ENCODE assay signal across 10 cellular contexts in the genomic region with DNA sequence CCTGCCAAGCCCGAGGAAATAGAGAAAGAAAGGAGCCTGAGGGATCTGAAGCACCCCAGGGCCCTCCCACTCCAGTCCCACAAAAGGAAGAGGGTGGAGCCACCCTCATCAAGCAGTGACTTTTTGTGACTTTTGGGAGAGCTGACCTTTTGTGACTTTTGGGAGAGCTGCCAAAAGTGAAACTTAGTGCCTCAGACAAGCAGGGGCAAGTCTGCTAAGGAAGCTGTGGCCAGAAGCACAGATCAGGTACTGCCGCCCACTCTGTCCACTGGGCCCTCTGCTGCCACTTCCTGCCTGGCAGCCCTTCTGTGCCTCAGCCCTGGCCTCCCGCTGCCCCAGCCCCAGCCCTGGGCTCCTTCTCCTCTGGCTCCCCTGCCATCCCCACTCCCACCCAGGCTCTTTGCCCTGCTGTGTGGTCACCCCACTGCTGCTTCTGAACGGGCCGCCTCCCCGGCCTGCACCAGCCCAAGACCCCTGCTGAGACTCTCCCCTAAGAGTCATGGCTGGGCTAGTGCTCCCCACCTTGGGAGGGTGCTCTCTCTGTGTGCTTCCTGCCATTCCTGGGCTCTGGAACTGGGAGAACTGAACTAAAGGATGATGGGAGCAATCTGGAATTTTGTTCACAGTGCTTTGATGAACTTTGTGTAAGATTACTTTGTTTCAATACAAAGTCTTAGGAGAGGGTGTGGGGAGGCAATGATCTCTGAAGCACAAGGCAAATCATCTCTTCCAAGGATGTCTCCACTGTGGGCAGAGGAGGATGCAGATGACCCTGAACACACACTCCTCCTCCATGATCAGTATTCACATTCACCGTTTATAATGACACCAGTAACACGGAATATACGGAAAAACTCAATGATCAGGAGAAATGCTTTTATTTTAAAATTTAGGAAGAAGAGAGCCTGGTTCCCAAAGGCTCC. TPM values are rescaled to one million over a fixed set of nuclear protein-coding genes. Genes with fewer than 3 reads are reported as not detected.
DNase-seq lines count a peak whose midpoint lies in the region; ATAC-seq, FAIRE-seq and TF ChIP-seq lines count a peak whose summit lies in the region.
"Had no signal": no experiment of that assay in that cellular context is flagged by ENCODE, and none has a peak within 500 bp of the region (broad histone marks: within the 10 kb centered on the region; RNA-seq: fewer than 3 reads in every experiment).

APOBEC3H (plus strand) TSS at position 147 of the 923 bp plus-strand sequence. CDS start 3,035 bp downstream, outside the sequence.

- no peak within 1 kb of the TSS for H3K27ac ChIP-seq in K562 (ENCODE audit: extremely low read depth, low read depth, low read length)
- H3K27ac ChIP-seq: SJCRH30 had no signal

- H3K27me3 ChIP-seq in K562 (ENCODE audit: control insufficient read depth in 2 of 2, insufficient read depth in 2 of 2, low read length in 2 of 2) = no peaks in the 10 kb centered on the region
- H3K27me3 ChIP-seq: SJCRH30 had no signal

- H4K20me1 ChIP-seq in K562 (replicated peaks; ENCODE audit: control insufficient read depth, insufficient read depth, low read length) = no peaks in the 10 kb centered on the region

- H3K36me3 ChIP-seq in K562 (ENCODE audit: control insufficient read depth, insufficient read depth, low read length) = no peaks in the 10 kb centered on the region
- H3K36me3 ChIP-seq: SJCRH30 had no signal

- TF ChIP-seq EP300 in K562 (IDR thresholded peaks at IDR 0.05; ENCODE audit: low read length) = no peak

- CTCF ChIA-PET in K562 (lab: Yijun Ruan, JAX; ENCODE audit: low intra/inter-chr PET ratio) = no interaction called here

- peak within 1 kb of the TSS in 1 of 2 experiments; percentile 15; a peak in 1 of 4 replicates for H3K9ac ChIP-seq in K562 (ENCODE audit: insufficient read depth in 1 of 2, low read depth in 2 of 2, low read length in 2 of 2)

- DNase-seq in MV-4-11 (lab: John Stamatoyannopoulos, UW) (peak; percentile 90), K562 (ENCODE audit: extremely low read depth in 1 of 4, low spot score in 3 of 4) (peak in 3 of 4 experiments; percentile 25 to 75 (median 43)), myocyte (ENCODE audit: low read depth) (peak; percentile 17), HuH-7.5 (ENCODE audit: low spot score) (no peak)

- no peak within 1 kb of the TSS for H3K4me2 ChIP-seq in K562 (ENCODE audit: insufficient read depth, low read length)

- H3K4me3 ChIP-seq in K562 = no peak within 1 kb of the TSS
- H3K4me3 ChIP-seq: SJCRH30 had no signal

- no peak for TF ChIP-seq RAD21 in K562 (CRISPR knock-in tag; conservative IDR thresholded peaks at IDR 0.05 in 1 of 2, IDR thresholded peaks at IDR 0.05 in 1 of 2)

- H3K9me3 ChIP-seq in K562 (replicated peaks; ENCODE audit: control insufficient read depth, insufficient read depth, low read depth, low read length) = no peaks in the 10 kb centered on the region
- H3K9me3 ChIP-seq: SJCRH30 had no signal

- H3K9me1 ChIP-seq in K562 (ENCODE audit: control insufficient read depth, insufficient read depth, low read length) = no peaks in the 10 kb centered on the region

- BruUV-seq in K562 (replicated peaks; lab: Mats Ljungman, UMichigan) = no TSS peak

- FAIRE-seq in K562 (lab: Jason Lieb, UNC) = peak; percentile 74

- 56% methylated on average over 8 of the region's 9 CpGs for WGBS in K562 (ENCODE audit: insufficient coverage, low coverage, missing lambda C conversion rate)

- peak; percentile 72 for ATAC-seq in K562
- no peak for ATAC-seq in HG02588 (IDR thresholded peaks at IDR 0.05; ENCODE audit: unreplicated experiment)
- ATAC-seq in HG02678 (IDR thresholded peaks at IDR 0.05; ENCODE audit: unreplicated experiment) = no peak
- no peak for ATAC-seq in GM18867 (IDR thresholded peaks at IDR 0.05; ENCODE audit: unreplicated experiment)

- intact Hi-C loops in K562 (cut with micrococcal nuclease) = no loop called here

- peak; percentile 21 for TF ChIP-seq POLR2A in GM10847 (IDR thresholded peaks at IDR 0.05; ENCODE audit: extremely low read depth, insufficient read length)
- TF ChIP-seq POLR2A in K562 (conservative IDR thresholded peaks at IDR 0.05) = no peak

- POLR2A ChIA-PET in K562 (lab: Yijun Ruan, JAX) = no interaction called here

- H3K79me2 ChIP-seq in K562 (ENCODE audit: control insufficient read depth, insufficient read depth, low read length) = no peaks in the 10 kb centered on the region

- TF ChIP-seq CTCF in K562 (IDR thresholded peaks at IDR 0.05 in 2 of 3, conservative IDR thresholded peaks at IDR 0.05 in 1 of 3; ENCODE audit: insufficient read depth in 2 of 3, low read depth in 1 of 3, low read length in 3 of 3) = no peak

- H3K4me1 ChIP-seq in K562 (replicated peaks in 1 of 2; ENCODE audit: control insufficient read depth in 2 of 2, insufficient read depth in 2 of 2, low read length in 2 of 2) = peaks cover 6 to 15% of the 10 kb centered on the region in 2 experiments; a peak in 4 of 5 replicates
- H3K4me1 ChIP-seq: SJCRH30 had no signal

- peak within 1 kb of the TSS; percentile 55 for H2AFZ ChIP-seq in K562 (ENCODE audit: low read depth, low read length)

- in situ Hi-C loops in K562 (cut with MboI) = no loop called here

TF ChIP-seq in K562, 482 proteins besides CTCF, POLR2A, EP300 and RAD21:
- TF ChIP-seq ID3 (CRISPR knock-in tag; IDR thresholded peaks at IDR 0.05) = no peak
- 0 out of 2 replicates have a peak, but pooled peaks have one; percentile 28 for TF ChIP-seq ID3 (tag; IDR thresholded peaks at IDR 0.05)
- TF ChIP-seq CBX2 (IDR thresholded peaks at IDR 0.05; ENCODE audit: insufficient read depth, low read length, poor library complexity, severe bottlenecking) = no peak
- peak; percentile 78 for TF ChIP-seq NFIC (IDR thresholded peaks at IDR 0.05)
- TF ChIP-seq TRIM25 (IDR thresholded peaks at IDR 0.05; ENCODE audit: borderline replicate concordance) = no peak
- TF ChIP-seq RBBP5 (IDR thresholded peaks at IDR 0.05; ENCODE audit: borderline replicate concordance, insufficient read depth, low read length, poor library complexity, severe bottlenecking) = peak; percentile 35
- TF ChIP-seq NR2C2 (CRISPR knock-in tag; IDR thresholded peaks at IDR 0.05) = no peak
- TF ChIP-seq NR2C2 (tag; IDR thresholded peaks at IDR 0.05) = peak; percentile 39
- peak; percentile 77 for TF ChIP-seq ZNF263 (CRISPR knock-in tag; IDR thresholded peaks at IDR 0.05; ENCODE audit: borderline replicate concordance)

RNA-seq across cellular contexts. Expression of gene APOBEC3H, which starts in this region (rescaled TPM):
- not detected in 2 replicates for total RNA-seq in K562 (2011; cell fraction: chromatin; rRNA removed; ENCODE audit: low replicate concordance)
- total RNA-seq in K562 (2011; cell fraction: nucleolus; rRNA removed) = not detected in 2 replicates
- not detected in 2 replicates for total RNA-seq in K562 (2011; cell fraction: nucleoplasm; rRNA removed)
- total RNA-seq in K562 (2014; rRNA removed) (not detected in 2 replicates), K562 (2014; rRNA removed; fragmentation: Illumina TruSeq; extraction: Trizol) (not detected in 2 replicates), K562 (2015; rRNA removed; fragmentation: Illumina TruSeq; extraction: Trizol) (not detected in 2 replicates), K562 (2021) (not detected in 2 replicates), myocyte (not detected in 2 replicates)
- polyA plus RNA-seq in K562 (2011; rRNA removed) (not detected in 2 replicates), K562 (2014; fragmentation: Illumina TruSeq; extraction: Trizol) (not detected in 2 replicates), K562 (2014; fragmentation: Nextera tagmentation; extraction: Ambion mirVana) (under 1 TPM in 1 of 2 experiments, not detected in 1; 0.10 TPM), K562 (2014; rRNA removed) (0.21 TPM in 1 of 2 replicates, not detected in the other)
- polyA plus RNA-seq in K562 (2011; cell fraction: cytosol; rRNA removed) = not detected in 2 replicates
- 0.24 TPM in 2 replicates for polyA plus RNA-seq in K562 (2011; cell fraction: nucleus; rRNA removed)
- 0.08 TPM in 1 of 2 replicates, not detected in the other for polyA plus RNA-seq in K562 (2012)
- polyA minus RNA-seq in K562 (2011; rRNA and poly(A)+ RNA removed) = not detected in 2 replicates
- polyA minus RNA-seq in K562 (2011; cell fraction: cytosol; rRNA and poly(A)+ RNA removed) = not detected in 2 replicates
- not detected in 2 replicates for polyA minus RNA-seq in K562 (2011; cell fraction: nucleus; rRNA and poly(A)+ RNA removed)
- not detected for polyA plus RNA-seq in myocyte (2012)
- total RNA-seq: lung microvascular endothelial cell, SJCRH30 had no signal

Comparison
In these comparisons a context has a peak if more than half of its experiments do, and no peak if none do; other contexts are left out.
1. Peak in DNase-seq and ATAC-seq in K562; RNA of the gene not detected or under 1 TPM.
2. Peak in DNase-seq in myocyte; RNA of the gene not detected or under 1 TPM.